7 cellular contexts compared by ENCODE assay signal in genomic region chr1:234963180-234963903, GRCh38.
DNase-seq lines count a peak whose midpoint lies in the region; ATAC-seq lines count a peak whose summit lies in the region.

No MANE protein-coding gene starts in this region.

- intact Hi-C loops in Right ventricle myocardium inferior (cut with DNase I): loop anchor here (5.0 kb wide), 1 partner anchor 36 kb away; no protein-coding TSS in a partner anchor

- H3K27ac ChIP-seq in skeletal muscle tissue (ENCODE audit: low read depth, low read length): peak overlapping the region; percentile 74

- no peaks in the 10 kb centered on the region for H3K36me3 ChIP-seq in skeletal muscle tissue (ENCODE audit: control insufficient read depth in 3 of 3, insufficient read depth in 3 of 3, low read length in 3 of 3)

- H3K9ac ChIP-seq in skeletal muscle tissue (ENCODE audit: low read depth in 1 of 3, low read length in 3 of 3): peak overlapping the region in 1 of 3 donors; percentile 41

- DNase-seq in SIG-M5 (lab: John Stamatoyannopoulos, UW) (peak; percentile 99), activated gamma-delta T cell treated with Interleukin-2 at 50 U/mL for 16 hours (peak; percentile 82), Right ventricle myocardium inferior (ENCODE audit: missing footprints) (peak; percentile 96), NCI-H446 (lab: John Stamatoyannopoulos, UW) (no peak)

- no peaks in the 10 kb centered on the region for H3K9me3 ChIP-seq in skeletal muscle tissue (ENCODE audit: control insufficient read depth in 3 of 3, low read length in 3 of 3)

- H3K4me3 ChIP-seq in skeletal muscle tissue (ENCODE audit: low read length in 3 of 3): no peak overlapping the region

- ATAC-seq in GM18907 (IDR thresholded peaks at IDR 0.05; ENCODE audit: unreplicated experiment) (peak; percentile 83), HG03108 (IDR thresholded peaks at IDR 0.05; ENCODE audit: unreplicated experiment) (peak; percentile 69), Right ventricle myocardium inferior (peak; percentile 62)

- peaks cover 37 to 44% (median 43%) of the 10 kb centered on the region in 3 donors for H3K4me1 ChIP-seq in skeletal muscle tissue (ENCODE audit: control insufficient read depth in 3 of 3, insufficient read depth in 3 of 3, low read length in 3 of 3)

- H3K27me3 ChIP-seq in skeletal muscle tissue (ENCODE audit: control insufficient read depth in 3 of 3, insufficient read depth in 3 of 3, low read length in 3 of 3): no peaks in the 10 kb centered on the region

Comparison
In these comparisons a context has a peak if more than half of its experiments do, and no peak if none do; other contexts are left out.
1. DNase-seq: peak in SIG-M5 (single experiment), activated gamma-delta T cell treated with Interleukin-2 at 50 U/mL for 16 hours (single experiment) and Right ventricle myocardium inferior (single experiment); none in NCI-H446 (0 of 2).
2. Peak in every context shown above with its lines, with median percentiles within 50 percentile points of each other: ATAC-seq.